In genomic region chr3:174957081-174957480, GRCh38 we compare ENCODE assay signal across 20 cellular contexts.
A peak's percentile ranks its signal among the peaks of the same experiment; 100 is the strongest.
DNase-seq lines count a peak whose midpoint lies in the region; ATAC-seq and TF ChIP-seq lines count a peak whose summit lies in the region.
"Had no signal": no experiment of that assay in that cellular context is flagged by ENCODE, and none has a peak within 500 bp of the region (broad histone marks: within the 10 kb centered on the region; RNA-seq: fewer than 3 reads in every experiment).

No MANE protein-coding gene starts in this region.

- DNase-seq in AG10803 (ENCODE audit: low read depth), result peak; percentile 23
- no peak for DNase-seq in SK-N-SH
- DNase-seq in fibroblast of lung (ENCODE audit: low read depth in 2 of 2), result peak in 1 of 2 donors; percentile 40
- DNase-seq in neural progenitor cell (ENCODE audit: low spot score), result no peak
- DNase-seq in NCI-H82 treated with DMSO at 0.1 percent for 48 hours (lab: John Stamatoyannopoulos, UW; ENCODE audit: unreplicated experiment), result no peak
- no peak for DNase-seq in immature natural killer cell
- no peak for DNase-seq in stimulated activated CD4-positive, alpha-beta T cell treated with anti-CD3 and anti-CD28 coated beads, Interleukin-12 subunit alpha, Interleukin-12 subunit beta, amount 100 ng/mL, for 4 hours
- no peak for DNase-seq in left colon
- DNase-seq: activated CD4-positive, alpha-beta T cell treated with anti-CD3 and anti-CD28 coated beads for 4 hours; activated CD8-positive, alpha-beta memory T cell treated with anti-CD3 and anti-CD28 coated beads, Interleukin-2, amount 50 U/mL, for 4 hours; activated gamma-delta T cell; AML-193; amygdala; Caco-2; NCI-H1930; NCI-H524 treated with DMSO at 0.1 percent for 48 hours; OCI-M1 had no signal

- H3K27ac Mint-ChIP-seq in neural progenitor cell (no peak overlapping the region), immature natural killer cell (no peak overlapping the region)
- H3K27ac Mint-ChIP-seq: memory B cell had no signal

- TF ChIP-seq RAD21 in SK-N-SH (IDR thresholded peaks at IDR 0.05; ENCODE audit: low read length), result no peak

- H3K36me3 ChIP-seq in SK-N-SH (replicated peaks in 1 of 2; ENCODE audit: control insufficient read depth in 1 of 2, insufficient read depth in 2 of 2, low read length in 1 of 2), result no peaks in the 10 kb centered on the region
- no peaks in the 10 kb centered on the region for H3K36me3 ChIP-seq in fibroblast of lung (ENCODE audit: control insufficient read depth, insufficient read depth, low read length)
- no peaks in the 10 kb centered on the region for H3K36me3 ChIP-seq in neural progenitor cell

- no peak for TF ChIP-seq EP300 in SK-N-SH (IDR thresholded peaks at IDR 0.05; ENCODE audit: borderline replicate concordance in 1 of 2, low read depth in 1 of 2, low read length in 1 of 2)

- peaks cover 21% of the 10 kb centered on the region for H3F3A ChIP-seq in SK-N-SH (replicated peaks; ENCODE audit: insufficient read depth)
- no peaks in the 10 kb centered on the region for H3F3A ChIP-seq in neural progenitor cell (ENCODE audit: low read depth)

- H3K27ac ChIP-seq in SK-N-SH (ENCODE audit: low read depth in 2 of 2, low read length in 1 of 2) (peak overlapping the region; percentile 76 to 78), fibroblast of lung (ENCODE audit: insufficient read depth, low read length) (peak overlapping the region; percentile 65), neural progenitor cell (no peak overlapping the region)

- CTCF ChIA-PET in SK-N-SH (lab: Yijun Ruan, JAX), result no interaction called here

- no peak for TF ChIP-seq CTCF in AG10803 (conservative IDR thresholded peaks at IDR 0.05; ENCODE audit: low read length)
- TF ChIP-seq CTCF in SK-N-SH (IDR thresholded peaks at IDR 0.05), result no peak
- TF ChIP-seq CTCF in fibroblast of lung (conservative IDR thresholded peaks at IDR 0.05 in 1 of 2, IDR thresholded peaks at IDR 0.05 in 1 of 2; ENCODE audit: low read depth in 1 of 2, low read length in 2 of 2), result no peak
- no peak for TF ChIP-seq CTCF in neural progenitor cell (IDR thresholded peaks at IDR 0.05)

- H3K9me3 ChIP-seq in SK-N-SH (no peaks in the 10 kb centered on the region), fibroblast of lung (ENCODE audit: control insufficient read depth, insufficient read depth, low read depth, low read length) (no peaks in the 10 kb centered on the region), neural progenitor cell (ENCODE audit: low read depth) (no peaks in the 10 kb centered on the region)

- no peaks in the 10 kb centered on the region for H3K9me3 Mint-ChIP-seq in neural progenitor cell
- H3K9me3 Mint-ChIP-seq in immature natural killer cell, result peaks cover 5 to 47% (median 15%) of the 10 kb centered on the region in 6 donors
- H3K9me3 Mint-ChIP-seq: memory B cell had no signal

- ATAC-seq in left colon, result no peak

- intact Hi-C loops in left colon (cut with DNase I, micrococcal nuclease), result no loop called here

- 58% methylated on average over 2 of the region's 2 CpGs for WGBS in SK-N-SH (ENCODE audit: low lambda C conversion rate)

- H3K9ac ChIP-seq in SK-N-SH, result peak overlapping the region; percentile 11; the same call in 1 of the 2 replicates
- H3K9ac ChIP-seq in fibroblast of lung (ENCODE audit: insufficient read depth, low read length), result no peak overlapping the region
- no peak overlapping the region for H3K9ac ChIP-seq in neural progenitor cell

- H3K4me3 ChIP-seq in AG10803 (ENCODE audit: low read length), result no peak overlapping the region
- no peak overlapping the region for H3K4me3 ChIP-seq in SK-N-SH (ENCODE audit: low read depth in 2 of 2, low read length in 1 of 2)
- H3K4me3 ChIP-seq in fibroblast of lung (replicated peaks in 1 of 4; ENCODE audit: control extremely low read depth in 1 of 4, insufficient read depth in 1 of 4, low read depth in 3 of 4, low read length in 4 of 4), result no peak overlapping the region
- no peak overlapping the region for H3K4me3 ChIP-seq in neural progenitor cell
- H3K4me3 ChIP-seq: coronary artery had no signal

- H3K79me2 ChIP-seq in SK-N-SH (ENCODE audit: insufficient read depth), result no peaks in the 10 kb centered on the region
- no peaks in the 10 kb centered on the region for H3K79me2 ChIP-seq in fibroblast of lung (ENCODE audit: control insufficient read depth, insufficient read depth, low read length)
- H3K79me2 ChIP-seq in neural progenitor cell (ENCODE audit: low read depth), result no peaks in the 10 kb centered on the region

- H4K20me1 ChIP-seq in SK-N-SH (ENCODE audit: insufficient read depth), result no peaks in the 10 kb centered on the region
- H4K20me1 ChIP-seq in fibroblast of lung (ENCODE audit: control insufficient read depth, extremely low read depth, insufficient read depth, low read length), result no peaks in the 10 kb centered on the region
- no peaks in the 10 kb centered on the region for H4K20me1 ChIP-seq in neural progenitor cell (ENCODE audit: low read depth)

- H3K27me3 Mint-ChIP-seq in neural progenitor cell (ENCODE audit: insufficient read depth, low read depth) (no peaks in the 10 kb centered on the region), immature natural killer cell (ENCODE audit: low read depth in 3 of 3) (peaks cover 0 to 1% (median 0%) of the 10 kb centered on the region in 3 donors)
- H3K27me3 Mint-ChIP-seq: memory B cell had no signal

- H3K36me3 Mint-ChIP-seq in neural progenitor cell (no peaks in the 10 kb centered on the region), immature natural killer cell (no peaks in the 10 kb centered on the region)
- H3K36me3 Mint-ChIP-seq: memory B cell had no signal

- H2AFZ ChIP-seq in SK-N-SH (ENCODE audit: low read depth) (peak overlapping the region; percentile 64), fibroblast of lung (ENCODE audit: low read length) (peak overlapping the region; percentile 50), neural progenitor cell (replicated peaks) (peak overlapping the region; percentile 35)

- H3K4me1 ChIP-seq in SK-N-SH (ENCODE audit: control insufficient read depth in 1 of 2, insufficient read depth in 2 of 2, low read depth in 1 of 2, low read length in 1 of 2), result peaks cover 0 to 16% of the 10 kb centered on the region in 2 experiments; a peak in 2 of 4 replicates
- peaks cover 11% of the 10 kb centered on the region for H3K4me1 ChIP-seq in fibroblast of lung (ENCODE audit: control insufficient read depth, extremely low read depth, insufficient read depth, low read length)
- H3K4me1 ChIP-seq in neural progenitor cell, result no peaks in the 10 kb centered on the region

- no peaks in the 10 kb centered on the region for H3K4me1 Mint-ChIP-seq in neural progenitor cell
- H3K4me1 Mint-ChIP-seq in immature natural killer cell, result no peaks in the 10 kb centered on the region
- H3K4me1 Mint-ChIP-seq: memory B cell had no signal

- H3K27me3 ChIP-seq in SK-N-SH (ENCODE audit: insufficient read depth) (no peaks in the 10 kb centered on the region), fibroblast of lung (ENCODE audit: control insufficient read depth, insufficient read depth, low read length) (no peaks in the 10 kb centered on the region), neural progenitor cell (no peaks in the 10 kb centered on the region)

- H3K4me3 Mint-ChIP-seq in neural progenitor cell (no peak overlapping the region), immature natural killer cell (no peak overlapping the region)
- H3K4me3 Mint-ChIP-seq: memory B cell, neural crest cell had no signal

- POLR2A ChIA-PET in SK-N-SH (lab: Yijun Ruan, JAX), result no interaction called here

- no peaks in the 10 kb centered on the region for H3K9me2 ChIP-seq in SK-N-SH

- H3K4me2 ChIP-seq in SK-N-SH, result peak overlapping the region; percentile 46; the same call in 1 of the 2 replicates
- H3K4me2 ChIP-seq in fibroblast of lung (ENCODE audit: extremely low read depth, insufficient read depth, low read length), result no peak overlapping the region
- H3K4me2 ChIP-seq in neural progenitor cell, result no peak overlapping the region

TF ChIP-seq in SK-N-SH, 30 proteins besides CTCF, POLR2A, EP300 and RAD21:
- TF ChIP-seq ELF1 (IDR thresholded peaks at IDR 0.05) (no peak), FOXJ3 (CRISPR knock-in tag; IDR thresholded peaks at IDR 0.05) (no peak), TEAD4 (IDR thresholded peaks at IDR 0.05; ENCODE audit: borderline replicate concordance, insufficient read depth) (no peak), MXI1 (IDR thresholded peaks at IDR 0.05; ENCODE audit: low read depth, low read length) (no peak), TCF12 (IDR thresholded peaks at IDR 0.05) (no peak), TAF1 (IDR thresholded peaks at IDR 0.05; ENCODE audit: borderline replicate concordance, low read depth, low read length) (no peak)
